Comparison of ENCODE assay signal across 21 cellular contexts in genomic region chr19:2654585-2654861, GRCh38. TPM values are rescaled to one million over a fixed set of nuclear protein-coding genes. Genes with fewer than 3 reads are reported as not detected.
DNase-seq lines count a peak whose midpoint lies in the region; ATAC-seq and TF ChIP-seq lines count a peak whose summit lies in the region.
"Had no signal": no experiment of that assay in that cellular context is flagged by ENCODE, and none has a peak within 500 bp of the region (broad histone marks: within the 10 kb centered on the region; RNA-seq: fewer than 3 reads in every experiment).

No MANE protein-coding gene starts in this region.

- H3K9me3 ChIP-seq in BLaER1 treated with 17β-estradiol and CSF1 and Interleukin-3, amounts not matched to agents 10 nM and 100 nM (replicated peaks in 1 of 11) = no peaks in the 10 kb centered on the region
- H3K9me3 ChIP-seq in iPS-18c (ENCODE audit: control insufficient read depth, insufficient read depth, low read length) (peaks cover 2% of the 10 kb centered on the region), osteoblast (ENCODE audit: low read depth, low read length) (no peaks in the 10 kb centered on the region), Caco-2 (no peaks in the 10 kb centered on the region)
- H3K9me3 ChIP-seq: MG63, SK-N-SH had no signal

- H3K36me3 Mint-ChIP-seq in activated B cell treated with CpG ODN at 0.5 μM for 24 hours (ENCODE audit: low read depth) (peaks cover 32% of the 10 kb centered on the region), Caco-2 (ENCODE audit: insufficient read depth, unreplicated experiment) (peaks cover 5% of the 10 kb centered on the region)
- H3K36me3 Mint-ChIP-seq: CD8-positive, alpha-beta T cell had no signal

- peaks cover 53 to 73% (median 63%) of the 10 kb centered on the region in 10 experiments for H3K4me1 ChIP-seq in BLaER1 treated with 17β-estradiol and CSF1 and Interleukin-3, amounts not matched to agents 10 nM and 100 nM
- H3K4me1 ChIP-seq in osteoblast (ENCODE audit: insufficient read depth, low read length) = no peaks in the 10 kb centered on the region
- H3K4me1 ChIP-seq in Caco-2 = no peaks in the 10 kb centered on the region

- H3K79me2 ChIP-seq in osteoblast (ENCODE audit: insufficient read depth, low read length) = no peaks in the 10 kb centered on the region

- H3K27me3 ChIP-seq in BLaER1 treated with 17β-estradiol and CSF1 and Interleukin-3, amounts not matched to agents 10 nM and 100 nM = no peaks in the 10 kb centered on the region
- H3K27me3 ChIP-seq in osteoblast (ENCODE audit: insufficient read depth, low read length) (peaks cover 2% of the 10 kb centered on the region), Caco-2 (replicated peaks; ENCODE audit: control insufficient read depth, insufficient read depth, low read length) (no peaks in the 10 kb centered on the region)
- H3K27me3 ChIP-seq: MG63 had no signal

- ATAC-seq in activated B cell treated with CpG ODN at 0.5 μM for 24 hours (ENCODE audit: low read depth) = no peak
- ATAC-seq: CD8-positive, alpha-beta T cell had no signal

- intact Hi-C loops in activated B cell treated with CpG ODN at 0.5 μM for 24 hours (cut with micrococcal nuclease) (no loop called here), Caco-2 (cut with micrococcal nuclease; ENCODE audit: unreplicated experiment) (no loop called here)

- H3K4me3 ChIP-seq in BLaER1 treated with 17β-estradiol and CSF1 and Interleukin-3, amounts not matched to agents 10 nM and 100 nM = no peak overlapping the region; a peak in 1 of 20 replicates
- H3K4me3 ChIP-seq in iPS-18c (ENCODE audit: insufficient read depth, low read depth, low read length) = peak overlapping the region; percentile 22; the same call in 1 of the 2 replicates
- no peak overlapping the region for H3K4me3 ChIP-seq in osteoblast (ENCODE audit: insufficient read depth, low read length)
- H3K4me3 ChIP-seq in Caco-2 (ENCODE audit: low read depth, low read length) = no peak overlapping the region
- H3K4me3 ChIP-seq: MG63 had no signal

- peak overlapping the region in 10 of 11 experiments; percentile 18 to 85 (median 75); a peak in 19 of 22 replicates for H3K4me2 ChIP-seq in BLaER1 treated with 17β-estradiol and CSF1 and Interleukin-3, amounts not matched to agents 10 nM and 100 nM
- no peak overlapping the region for H3K4me2 ChIP-seq in osteoblast (ENCODE audit: insufficient read depth, low read length)
- H3K4me2 ChIP-seq: SK-N-SH had no signal

- no TSS peak for BruUV-seq in Caco-2 (replicated peaks; lab: Mats Ljungman, UMichigan)

- peak overlapping the region in 6 of 11 experiments; percentile 19 to 64 (median 46); a peak in 10 of 22 replicates for H3K27ac ChIP-seq in BLaER1 treated with 17β-estradiol and CSF1 and Interleukin-3, amounts not matched to agents 10 nM and 100 nM
- H3K27ac ChIP-seq in osteoblast (ENCODE audit: low read depth, low read length) = no peak overlapping the region
- H3K27ac ChIP-seq: HL-60 had no signal

- peaks cover 43% of the 10 kb centered on the region for H3K4me1 Mint-ChIP-seq in activated B cell treated with CpG ODN at 0.5 μM for 24 hours
- H3K4me1 Mint-ChIP-seq in Caco-2 (ENCODE audit: low read depth, unreplicated experiment) = no peaks in the 10 kb centered on the region

- POLR2A ChIA-PET in activated B cell treated with CpG ODN at 0.5 μM for 24 hours (lab: Charles Lee) (interaction anchor here (0.7 to 1.4 kb wide), 3 partner anchors 85 to 186 kb away, joined by 4 to 8 read pairs (median 6); no protein-coding TSS in a partner anchor), Caco-2 (lab: Charles Lee) (no interaction called here)

- H3K27me3 Mint-ChIP-seq in activated B cell treated with CpG ODN at 0.5 μM for 24 hours = no peaks in the 10 kb centered on the region
- peaks cover 9% of the 10 kb centered on the region for H3K27me3 Mint-ChIP-seq in Caco-2 (ENCODE audit: insufficient read depth, unreplicated experiment)

- CTCF ChIA-PET in activated B cell treated with CpG ODN at 0.5 μM for 24 hours (lab: Charles Lee) (interaction anchor here (1.0 to 2.7 kb wide), 2 partner anchors 13 to 95 kb away, joined by 3 to 8 read pairs; no protein-coding TSS in a partner anchor), Caco-2 (lab: Charles Lee) (no interaction called here)

- H3K9me3 Mint-ChIP-seq in activated B cell treated with CpG ODN at 0.5 μM for 24 hours (no peaks in the 10 kb centered on the region), Caco-2 (ENCODE audit: unreplicated experiment) (no peaks in the 10 kb centered on the region)
- H3K9me3 Mint-ChIP-seq: CD8-positive, alpha-beta T cell; H9 had no signal

- peaks cover 0 to 34% (median 18%) of the 10 kb centered on the region in 11 experiments; a peak in 9 of 22 replicates for H3K36me3 ChIP-seq in BLaER1 treated with 17β-estradiol and CSF1 and Interleukin-3, amounts not matched to agents 10 nM and 100 nM
- H3K36me3 ChIP-seq in osteoblast (ENCODE audit: insufficient read depth, low read length) (no peaks in the 10 kb centered on the region), Caco-2 (ENCODE audit: control insufficient read depth, insufficient read depth, low read length) (no peaks in the 10 kb centered on the region)
- H3K36me3 ChIP-seq: MG63 had no signal

- H3K9ac ChIP-seq in BLaER1 treated with 17β-estradiol and CSF1 and Interleukin-3, amounts not matched to agents 10 nM and 100 nM = peak overlapping the region in 9 of 11 experiments; percentile 19 to 60 (median 48); a peak in 11 of 22 replicates
- H3K9ac ChIP-seq: SK-N-SH had no signal

- H3K4me3 Mint-ChIP-seq in activated B cell treated with CpG ODN at 0.5 μM for 24 hours (no peak overlapping the region), Caco-2 (ENCODE audit: unreplicated experiment) (no peak overlapping the region)
- H3K4me3 Mint-ChIP-seq: CD8-positive, alpha-beta T cell had no signal

- no peak for TF ChIP-seq CTCF in activated B cell treated with CpG ODN at 0.5 μM for 24 hours (IDR thresholded peaks at IDR 0.05)
- TF ChIP-seq CTCF in osteoblast (IDR thresholded peaks at IDR 0.05; ENCODE audit: extremely low read depth, low read depth, low read length) = no peak
- TF ChIP-seq CTCF in Caco-2 (IDR thresholded peaks at IDR 0.05; ENCODE audit: insufficient read depth in 1 of 2, low read depth in 1 of 2, low read length in 1 of 2, severe bottlenecking in 1 of 2, unreplicated experiment in 1 of 2) = no peak

- H2AFZ ChIP-seq in osteoblast (ENCODE audit: low read length) = no peak overlapping the region

- H4K20me1 ChIP-seq in BLaER1 treated with 17β-estradiol and CSF1 and Interleukin-3, amounts not matched to agents 10 nM and 100 nM = peaks cover 0 to 32% (median 0%) of the 10 kb centered on the region in 11 experiments; a peak in 5 of 22 replicates
- H4K20me1 ChIP-seq in osteoblast (ENCODE audit: insufficient read depth, low read length) = no peaks in the 10 kb centered on the region

- peak overlapping the region; percentile 30 for H3K27ac Mint-ChIP-seq in activated B cell treated with CpG ODN at 0.5 μM for 24 hours
- no peak overlapping the region for H3K27ac Mint-ChIP-seq in Caco-2 (ENCODE audit: unreplicated experiment)
- H3K27ac Mint-ChIP-seq: CD8-positive, alpha-beta T cell; H9 had no signal

- no peak for DNase-seq in activated B cell treated with CpG ODN at 0.5 μM for 24 hours
- DNase-seq in osteoblast (ENCODE audit: insufficient read length, low spot score, missing footprints) = peak; percentile 60
- no peak for DNase-seq in Caco-2
- no peak for DNase-seq in amygdala (lab: John Stamatoyannopoulos, UW)
- DNase-seq in NCI-H1092 treated with DMSO at 0.1 percent for 48 hours (lab: John Stamatoyannopoulos, UW) = no peak
- DNase-seq in AG08395 (ENCODE audit: low spot score) = no peak
- DNase-seq: CD8-positive, alpha-beta T cell; Kasumi-1; MG63; NCI-H1092; NCI-H146; NCI-H2029 treated with DMSO at 0.1 percent for 48 hours; NCI-H446 treated with DMSO at 0.1 percent for 48 hours; NK-92 treated with Interleukin-12 subunit alpha and Interleukin-12 subunit beta, amount 100 ng/mL, for 24 hours; Right ventricle myocardium superior had no signal

RNA-seq across cellular contexts. Expression of gene GNG7, which starts 48.0 kb away (rescaled TPM):
- total RNA-seq in activated B cell treated with CpG ODN at 0.5 μM for 24 hours = 34.8 and 35.4 TPM in 2 replicates
- total RNA-seq in osteoblast = 0.29 and 0.72 TPM in 2 replicates
- 0.28 and 0.43 TPM in 2 replicates for total RNA-seq in Caco-2 (2022)
- total RNA-seq: HT1080 had no signal

Comparison
In these comparisons a context has a peak if more than half of its experiments do, and no peak if none do; other contexts are left out.
1. RNA of gene GNG7, which starts 48.0 kb away (total RNA-seq): 34.8 to 35.4 TPM in activated B cell treated with CpG ODN at 0.5 μM for 24 hours; 0.29 to 0.72 TPM in osteoblast and 0.28 to 0.43 TPM in Caco-2; every median in the first group is over 10 times any median in the second.